In genomic region chr17:75105269-75106080, GRCh38 we compare ENCODE assay signal across 6 cellular contexts. TPM values are rescaled to one million over a fixed set of nuclear protein-coding genes. Genes with fewer than 3 reads are reported as not detected.
DNase-seq lines count a peak whose midpoint lies in the region; ATAC-seq and TF ChIP-seq lines count a peak whose summit lies in the region.

No MANE protein-coding gene starts in this region.

- H3K27me3 ChIP-seq in HUES48 (ENCODE audit: control insufficient read depth, insufficient read depth, low read length) (peaks cover 3% of the 10 kb centered on the region; the same call in 1 of the 2 replicates), WERI-Rb-1 (ENCODE audit: insufficient read depth, low read depth, severe bottlenecking) (no peaks in the 10 kb centered on the region)

- H3K4me3 ChIP-seq in HUES48 (ENCODE audit: low read depth, low read length) (no peak overlapping the region), WERI-Rb-1 (ENCODE audit: low read depth, low read length) (no peak overlapping the region)

- H3K27ac ChIP-seq in HUES48 (ENCODE audit: low read depth, low read length) (peak overlapping the region; percentile 24), WERI-Rb-1 (no peak overlapping the region)

- peak; percentile 75 for ATAC-seq in left lobe of liver
- no peak for ATAC-seq in HG02588 (IDR thresholded peaks at IDR 0.05; ENCODE audit: unreplicated experiment)

- peak; percentile 91 for TF ChIP-seq CTCF in WERI-Rb-1 (IDR thresholded peaks at IDR 0.05; ENCODE audit: low read depth, low read length)

- H3K9ac ChIP-seq in HUES48 (ENCODE audit: low read depth, low read length) = no peak overlapping the region

- peaks cover 8% of the 10 kb centered on the region for H3K4me1 ChIP-seq in HUES48 (ENCODE audit: control insufficient read depth, insufficient read depth, low read length)

- DNase-seq in CD1c-positive myeloid dendritic cell (ENCODE audit: extremely low spot score) = peak; percentile 45
- DNase-seq in WERI-Rb-1 = peak; percentile 91
- no peak for DNase-seq in left lobe of liver (ENCODE audit: low spot score)
- no peak for DNase-seq in activated effector memory CD4-positive, alpha-beta T cell treated with Interleukin-2 at 50 U/mL for 16 hours

- H3K36me3 ChIP-seq in HUES48 (ENCODE audit: control insufficient read depth, insufficient read depth, low read length) (peaks cover 3% of the 10 kb centered on the region), WERI-Rb-1 (no peaks in the 10 kb centered on the region)

- no peaks in the 10 kb centered on the region for H3K9me3 ChIP-seq in HUES48 (ENCODE audit: control insufficient read depth, insufficient read depth, low read length)
- no peaks in the 10 kb centered on the region for H3K9me3 ChIP-seq in WERI-Rb-1 (ENCODE audit: severe bottlenecking)

RNA-seq across cellular contexts. Expression of gene ARMC7, which starts 4.3 kb away (rescaled TPM):
- 5.6 TPM for total RNA-seq in left lobe of liver

RNA-seq across cellular contexts. Expression of gene SLC16A5, which starts 17.7 kb away (rescaled TPM):
- 1.2 TPM for total RNA-seq in left lobe of liver

RNA-seq across cellular contexts. Expression of gene NT5C, which starts 26.1 kb away (rescaled TPM):
- 11.9 TPM for total RNA-seq in left lobe of liver

RNA-seq across cellular contexts. Expression of gene JPT1, which starts 48.8 kb away (rescaled TPM):
- total RNA-seq in left lobe of liver = 14.8 TPM

RNA-seq across cellular contexts. Expression of gene KCTD2, which starts 58.5 kb away (rescaled TPM):
- 7.0 TPM for total RNA-seq in left lobe of liver

Comparison
In these comparisons a context has a peak if more than half of its experiments do, and no peak if none do; other contexts are left out.
1. DNase-seq: peak in CD1c-positive myeloid dendritic cell (single experiment) and WERI-Rb-1 (single experiment); none in left lobe of liver (single experiment) and activated effector memory CD4-positive, alpha-beta T cell treated with Interleukin-2 at 50 U/mL for 16 hours (single experiment).